ENCODE assay signal across 8 cellular contexts in genomic region chr17:61410555-61411089, GRCh38. TPM values are rescaled to one million over a fixed set of nuclear protein-coding genes. Genes with fewer than 3 reads are reported as not detected.
DNase-seq lines count a peak whose midpoint lies in the region; ATAC-seq and TF ChIP-seq lines count a peak whose summit lies in the region.

No MANE protein-coding gene starts in this region.

- POLR2A ChIA-PET in activated CD8-positive, alpha-beta T cell treated with anti-CD3 and anti-CD28 coated beads, Interleukin-2, amount 10 ng/mL, durations not matched to agents 7 days and 5 days (lab: Charles Lee), result no interaction called here

- H3K36me3 ChIP-seq in BLaER1 treated with 17β-estradiol and CSF1 and Interleukin-3, amounts not matched to agents 10 nM and 100 nM, result no peaks in the 10 kb centered on the region
- H3K36me3 ChIP-seq in effector memory CD4-positive, alpha-beta T cell (ENCODE audit: control insufficient read depth, insufficient read depth, low read length), result no peaks in the 10 kb centered on the region

- CTCF ChIA-PET in activated CD8-positive, alpha-beta T cell treated with anti-CD3 and anti-CD28 coated beads, Interleukin-2, amount 10 ng/mL, durations not matched to agents 7 days and 5 days (lab: Charles Lee), result interaction anchor here (1.0 to 3.6 kb wide), 2 partner anchors 43 to 135 kb away, joined by 3 to 9 read pairs; no protein-coding TSS in a partner anchor

- H3K27ac ChIP-seq in BLaER1 treated with 17β-estradiol and CSF1 and Interleukin-3, amounts not matched to agents 10 nM and 100 nM, result peak overlapping the region in 1 of 11 experiments; percentile 58; a peak in 1 of 22 replicates
- H3K27ac ChIP-seq in effector memory CD4-positive, alpha-beta T cell (ENCODE audit: insufficient read depth, low read length, poor library complexity, severe bottlenecking), result no peak overlapping the region

- H3K4me3 ChIP-seq in BLaER1 treated with 17β-estradiol and CSF1 and Interleukin-3, amounts not matched to agents 10 nM and 100 nM, result peak overlapping the region; percentile 60 to 72 (median 67); a peak in 19 of 20 replicates
- H3K4me3 ChIP-seq in Jurkat, Clone E6-1 (ENCODE audit: low read length), result no peak overlapping the region; the same call in 1 of the 2 replicates
- H3K4me3 ChIP-seq in effector memory CD4-positive, alpha-beta T cell (ENCODE audit: insufficient read depth, low read depth, low read length, poor library complexity, severe bottlenecking), result peak overlapping the region; percentile 66

- ATAC-seq in activated CD8-positive, alpha-beta T cell treated with anti-CD3 and anti-CD28 coated beads, Interleukin-2, amount 10 ng/mL, durations not matched to agents 7 days and 5 days, result peak; percentile 48

- no peak overlapping the region for H3K27ac Mint-ChIP-seq in activated CD8-positive, alpha-beta T cell treated with anti-CD3 and anti-CD28 coated beads, Interleukin-2, amount 10 ng/mL, durations not matched to agents 7 days and 5 days
- H3K27ac Mint-ChIP-seq in mesothelial cell of epicardium, result peak overlapping the region; percentile 90

- TF ChIP-seq CTCF in mesothelial cell of epicardium (IDR thresholded peaks at IDR 0.05; ENCODE audit: unreplicated experiment), result peak; percentile 68

- H3K36me3 Mint-ChIP-seq in activated CD8-positive, alpha-beta T cell treated with anti-CD3 and anti-CD28 coated beads, Interleukin-2, amount 10 ng/mL, durations not matched to agents 7 days and 5 days (ENCODE audit: low read depth), result no peaks in the 10 kb centered on the region
- H3K36me3 Mint-ChIP-seq in mesothelial cell of epicardium, result peaks cover 17% of the 10 kb centered on the region

- peaks cover 10 to 37% (median 30%) of the 10 kb centered on the region in 10 experiments for H3K4me1 ChIP-seq in BLaER1 treated with 17β-estradiol and CSF1 and Interleukin-3, amounts not matched to agents 10 nM and 100 nM
- H3K4me1 ChIP-seq in effector memory CD4-positive, alpha-beta T cell (ENCODE audit: control insufficient read depth, insufficient read depth, low read length, poor library complexity, severe bottlenecking), result peaks cover 38% of the 10 kb centered on the region

- no peaks in the 10 kb centered on the region for H3K9me3 Mint-ChIP-seq in activated CD8-positive, alpha-beta T cell treated with anti-CD3 and anti-CD28 coated beads, Interleukin-2, amount 10 ng/mL, durations not matched to agents 7 days and 5 days (ENCODE audit: insufficient read depth)
- no peaks in the 10 kb centered on the region for H3K9me3 Mint-ChIP-seq in mesothelial cell of epicardium

- H4K20me1 ChIP-seq in BLaER1 treated with 17β-estradiol and CSF1 and Interleukin-3, amounts not matched to agents 10 nM and 100 nM, result peaks cover 0 to 46% (median 39%) of the 10 kb centered on the region in 11 experiments; a peak in 18 of 22 replicates

- peaks cover 60% of the 10 kb centered on the region for H3K27me3 Mint-ChIP-seq in activated CD8-positive, alpha-beta T cell treated with anti-CD3 and anti-CD28 coated beads, Interleukin-2, amount 10 ng/mL, durations not matched to agents 7 days and 5 days (ENCODE audit: low read depth)
- H3K27me3 Mint-ChIP-seq in mesothelial cell of epicardium (ENCODE audit: low read depth), result peaks cover 3% of the 10 kb centered on the region

- H3K27me3 ChIP-seq in BLaER1 treated with 17β-estradiol and CSF1 and Interleukin-3, amounts not matched to agents 10 nM and 100 nM, result peaks cover 76 to 96% (median 84%) of the 10 kb centered on the region in 11 experiments
- peaks cover 57% of the 10 kb centered on the region for H3K27me3 ChIP-seq in effector memory CD4-positive, alpha-beta T cell (replicated peaks; ENCODE audit: control insufficient read depth, insufficient read depth, low read length, poor library complexity, severe bottlenecking)

- H3K4me2 ChIP-seq in BLaER1 treated with 17β-estradiol and CSF1 and Interleukin-3, amounts not matched to agents 10 nM and 100 nM, result peak overlapping the region; percentile 86 to 99 (median 96)

- H3K4me1 Mint-ChIP-seq in activated CD8-positive, alpha-beta T cell treated with anti-CD3 and anti-CD28 coated beads, Interleukin-2, amount 10 ng/mL, durations not matched to agents 7 days and 5 days (ENCODE audit: low read depth), result peaks cover 21% of the 10 kb centered on the region
- peaks cover 58% of the 10 kb centered on the region for H3K4me1 Mint-ChIP-seq in mesothelial cell of epicardium

- peak; percentile 46 for DNase-seq in Jurkat, Clone E6-1 (ENCODE audit: low read depth, low spot score)
- peak; percentile 77 for DNase-seq in activated CD8-positive, alpha-beta T cell treated with anti-CD3 and anti-CD28 coated beads, Interleukin-2, amount 10 ng/mL, durations not matched to agents 7 days and 5 days
- DNase-seq in effector memory CD4-positive, alpha-beta T cell, result peak; percentile 49 to 62 (median 54)
- DNase-seq in mesothelial cell of epicardium (ENCODE audit: low spot score in 2 of 2, unreplicated experiment in 2 of 2), result peak; percentile 86 to 94
- DNase-seq in stimulated activated CD8-positive, alpha-beta memory T cell treated with anti-CD3 and anti-CD28 coated beads, Interleukin-2, amount 100 ng/mL, for 48 hours (ENCODE audit: low read depth in 2 of 2), result peak; percentile 62 to 65
- DNase-seq in GM19240 (ENCODE audit: insufficient read length, low spot score), result no peak
- DNase-seq in SKM-1 (lab: John Stamatoyannopoulos, UW; ENCODE audit: unreplicated experiment), result no peak

- peak overlapping the region; percentile 58 for H3K4me3 Mint-ChIP-seq in activated CD8-positive, alpha-beta T cell treated with anti-CD3 and anti-CD28 coated beads, Interleukin-2, amount 10 ng/mL, durations not matched to agents 7 days and 5 days
- peak overlapping the region; percentile 76 for H3K4me3 Mint-ChIP-seq in mesothelial cell of epicardium

- H3K9me3 ChIP-seq in BLaER1 treated with 17β-estradiol and CSF1 and Interleukin-3, amounts not matched to agents 10 nM and 100 nM (replicated peaks in 1 of 11), result peaks cover 0 to 5% (median 0%) of the 10 kb centered on the region in 11 experiments; a peak in 2 of 22 replicates
- H3K9me3 ChIP-seq in effector memory CD4-positive, alpha-beta T cell (ENCODE audit: control insufficient read depth, low read length), result no peaks in the 10 kb centered on the region

- H3K9ac ChIP-seq in BLaER1 treated with 17β-estradiol and CSF1 and Interleukin-3, amounts not matched to agents 10 nM and 100 nM, result peak overlapping the region in 6 of 11 experiments; percentile 68 to 75 (median 72); a peak in 8 of 22 replicates

RNA-seq across cellular contexts. Expression of gene TBX2, which starts 11.0 kb away (rescaled TPM):
- not detected for polyA plus RNA-seq in Jurkat, Clone E6-1 (2012; ENCODE audit: insufficient read depth, insufficient read length)
- total RNA-seq in activated CD8-positive, alpha-beta T cell treated with anti-CD3 and anti-CD28 coated beads, Interleukin-2, amount 10 ng/mL, durations not matched to agents 7 days and 5 days, result not detected
- 164 to 176 TPM (median 173 TPM) in 3 replicates for total RNA-seq in mesothelial cell of epicardium

RNA-seq across cellular contexts. Expression of gene TBX4, which starts 41.6 kb away (rescaled TPM):
- not detected for polyA plus RNA-seq in Jurkat, Clone E6-1 (2012; ENCODE audit: insufficient read depth, insufficient read length)
- not detected for total RNA-seq in activated CD8-positive, alpha-beta T cell treated with anti-CD3 and anti-CD28 coated beads, Interleukin-2, amount 10 ng/mL, durations not matched to agents 7 days and 5 days
- 51.9 to 56.6 TPM (median 54.2 TPM) in 3 replicates for total RNA-seq in mesothelial cell of epicardium

Comparison
In these comparisons a context has a peak if more than half of its experiments do, and no peak if none do; other contexts are left out.
1. DNase-seq: peak in Jurkat, Clone E6-1 (single experiment), activated CD8-positive, alpha-beta T cell treated with anti-CD3 and anti-CD28 coated beads, Interleukin-2, amount 10 ng/mL, durations not matched to agents 7 days and 5 days (single experiment), effector memory CD4-positive, alpha-beta T cell (3 of 3), mesothelial cell of epicardium (2 of 2) and stimulated activated CD8-positive, alpha-beta memory T cell treated with anti-CD3 and anti-CD28 coated beads, Interleukin-2, amount 100 ng/mL, for 48 hours (2 of 2); none in GM19240 (single experiment) and SKM-1 (single experiment).
2. RNA of gene TBX2, which starts 11.0 kb away (total RNA-seq): 164 to 176 TPM in mesothelial cell of epicardium; not detected in activated CD8-positive, alpha-beta T cell treated with anti-CD3 and anti-CD28 coated beads, Interleukin-2, amount 10 ng/mL, durations not matched to agents 7 days and 5 days; every median in the first group is over 100 times any median in the second.
3. RNA of gene TBX4, which starts 41.6 kb away (total RNA-seq): 51.9 to 56.6 TPM in mesothelial cell of epicardium; not detected in activated CD8-positive, alpha-beta T cell treated with anti-CD3 and anti-CD28 coated beads, Interleukin-2, amount 10 ng/mL, durations not matched to agents 7 days and 5 days; every median in the first group is over 10 times any median in the second.